Comparison of ENCODE assay signal across 10 cellular contexts in the genomic region with DNA sequence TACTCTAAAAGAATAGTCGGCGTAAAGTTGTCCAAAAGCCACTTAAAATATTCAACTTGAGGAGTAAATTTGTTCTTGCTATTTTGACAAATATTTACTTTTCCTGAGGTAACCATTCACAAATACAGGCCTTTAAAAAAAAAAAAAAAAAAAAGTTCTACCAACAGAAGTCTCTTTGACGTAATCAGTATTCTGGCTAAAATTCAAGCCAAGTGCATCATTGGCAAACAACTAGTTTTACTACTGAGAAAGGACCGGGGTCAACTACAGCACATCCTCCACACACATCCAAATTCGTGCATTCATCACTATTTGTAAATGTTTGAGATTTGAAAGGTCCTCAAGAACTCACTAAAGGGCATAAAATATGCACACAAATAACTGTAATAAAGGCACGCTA. TPM values are rescaled to one million over a fixed set of nuclear protein-coding genes. Genes with fewer than 3 reads are reported as not detected.
DNase-seq lines count a peak whose midpoint lies in the region; ATAC-seq, FAIRE-seq and TF ChIP-seq lines count a peak whose summit lies in the region.
"Had no signal": no experiment of that assay in that cellular context is flagged by ENCODE, and none has a peak within 500 bp of the region (broad histone marks: within the 10 kb centered on the region; RNA-seq: fewer than 3 reads in every experiment).

No MANE protein-coding gene starts in this region.

- no peak for TF ChIP-seq EP300 in SK-N-SH (IDR thresholded peaks at IDR 0.05; ENCODE audit: borderline replicate concordance in 1 of 2, low read depth in 1 of 2, low read length in 1 of 2)

- H3K4me1 Mint-ChIP-seq in astrocyte (ENCODE audit: low read depth, unreplicated experiment) (peaks cover 14% of the 10 kb centered on the region), immature natural killer cell (peaks cover 10 to 17% of the 10 kb centered on the region in 2 donors)

- peaks cover 13% of the 10 kb centered on the region for H3K27me3 Mint-ChIP-seq in astrocyte (ENCODE audit: low read depth, unreplicated experiment)
- peaks cover 2 to 6% (median 4%) of the 10 kb centered on the region in 3 donors for H3K27me3 Mint-ChIP-seq in immature natural killer cell (ENCODE audit: low read depth in 3 of 3)

- H3K36me3 Mint-ChIP-seq in astrocyte (ENCODE audit: low read depth, unreplicated experiment): peaks cover 3% of the 10 kb centered on the region
- H3K36me3 Mint-ChIP-seq in immature natural killer cell: peaks cover 0 to 4% (median 0%) of the 10 kb centered on the region in 3 donors

- FAIRE-seq in astrocyte (lab: Jason Lieb, UNC): no peak
- FAIRE-seq: A204.1 had no signal

- TF ChIP-seq RAD21 in SK-N-SH (IDR thresholded peaks at IDR 0.05; ENCODE audit: low read length): no peak

- H3K27ac ChIP-seq in SK-N-SH (ENCODE audit: low read depth in 2 of 2, low read length in 1 of 2) (no peak overlapping the region), astrocyte (ENCODE audit: low read depth, low read length) (no peak overlapping the region), smooth muscle cell (ENCODE audit: low read depth) (no peak overlapping the region)

- H3K27ac Mint-ChIP-seq in astrocyte (ENCODE audit: unreplicated experiment) (no peak overlapping the region), immature natural killer cell (no peak overlapping the region)

- CTCF ChIA-PET in SK-N-SH (lab: Yijun Ruan, JAX): interaction anchor here (0.8 to 5.2 kb wide), 7 partner anchors 12 to 421 kb away, joined by 3 to 29 read pairs (median 5); a partner anchor contains a TSS

- H2AFZ ChIP-seq in SK-N-SH (ENCODE audit: low read depth) (no peak overlapping the region), astrocyte (ENCODE audit: low read depth, low read length) (no peak overlapping the region), smooth muscle cell (ENCODE audit: low read depth) (no peak overlapping the region)

- POLR2A ChIA-PET in SK-N-SH (lab: Yijun Ruan, JAX): no interaction called here

- H3K36me3 ChIP-seq in SK-N-SH (replicated peaks in 1 of 2; ENCODE audit: control insufficient read depth in 1 of 2, insufficient read depth in 2 of 2, low read length in 1 of 2) (peaks cover 0 to 8% of the 10 kb centered on the region in 2 experiments), astrocyte (ENCODE audit: insufficient read depth, low read length) (no peaks in the 10 kb centered on the region), smooth muscle cell (ENCODE audit: low read depth) (no peaks in the 10 kb centered on the region)

- H3K4me3 Mint-ChIP-seq in astrocyte (ENCODE audit: unreplicated experiment): peak overlapping the region; percentile 94
- peak overlapping the region; percentile 53 to 75 (median 62) for H3K4me3 Mint-ChIP-seq in immature natural killer cell

- H3K9me2 ChIP-seq in SK-N-SH: no peaks in the 10 kb centered on the region

- no peak for DNase-seq in SK-N-SH
- peak; percentile 47 for DNase-seq in astrocyte (ENCODE audit: low read depth)
- DNase-seq in immature natural killer cell: no peak
- no peak for DNase-seq in smooth muscle cell (lab: John Stamatoyannopoulos, UW; ENCODE audit: unreplicated experiment)
- no peak for DNase-seq in NCI-H187 treated with DMSO at 0.1 percent for 48 hours (lab: John Stamatoyannopoulos, UW)
- no peak for DNase-seq in Kasumi-1 (lab: John Stamatoyannopoulos, UW)
- DNase-seq: NCI-H2029 treated with DMSO at 0.1 percent for 48 hours had no signal

- TF ChIP-seq CTCF in SK-N-SH (IDR thresholded peaks at IDR 0.05) (no peak), astrocyte (IDR thresholded peaks at IDR 0.05; ENCODE audit: insufficient read depth, low read depth, low read length) (no peak), smooth muscle cell (IDR thresholded peaks at IDR 0.05; ENCODE audit: borderline replicate concordance, insufficient read depth, poor library complexity, severe bottlenecking) (no peak)

- H3K4me1 ChIP-seq in SK-N-SH (ENCODE audit: control insufficient read depth in 1 of 2, insufficient read depth in 2 of 2, low read depth in 1 of 2, low read length in 1 of 2) (peaks cover 0 to 6% of the 10 kb centered on the region in 2 experiments; a peak in 1 of 4 replicates), astrocyte (ENCODE audit: insufficient read depth, low read length) (peaks cover 12% of the 10 kb centered on the region), smooth muscle cell (ENCODE audit: low read depth) (peaks cover 4% of the 10 kb centered on the region)

- H3K4me2 ChIP-seq in SK-N-SH: peak overlapping the region; percentile 97; the same call in 1 of the 2 replicates
- peak overlapping the region; percentile 89 for H3K4me2 ChIP-seq in astrocyte (ENCODE audit: low read length)
- peak overlapping the region; percentile 84 for H3K4me2 ChIP-seq in smooth muscle cell

- peaks cover 64% of the 10 kb centered on the region for H3K79me2 ChIP-seq in SK-N-SH (ENCODE audit: insufficient read depth)
- peaks cover 66% of the 10 kb centered on the region for H3K79me2 ChIP-seq in astrocyte (ENCODE audit: insufficient read depth, low read length)
- H3K79me2 ChIP-seq in smooth muscle cell (ENCODE audit: low read depth): peaks cover 64% of the 10 kb centered on the region

- no peaks in the 10 kb centered on the region for H3K9me3 ChIP-seq in SK-N-SH
- no peaks in the 10 kb centered on the region for H3K9me3 ChIP-seq in astrocyte (ENCODE audit: insufficient read depth, low read depth, low read length)
- H3K9me3 ChIP-seq in smooth muscle cell (replicated peaks; ENCODE audit: low read depth): no peaks in the 10 kb centered on the region

- H4K20me1 ChIP-seq in SK-N-SH (ENCODE audit: insufficient read depth) (peaks cover 46% of the 10 kb centered on the region), astrocyte (ENCODE audit: insufficient read depth, low read length) (peaks cover 63% of the 10 kb centered on the region), smooth muscle cell (ENCODE audit: low read depth) (peaks cover 63% of the 10 kb centered on the region)

- ATAC-seq in SK-N-SH treated with all-trans-retinoic acid at 6 μM for 48 hours (no peak), HG03521 (IDR thresholded peaks at IDR 0.05; ENCODE audit: unreplicated experiment) (no peak)

- H3F3A ChIP-seq in SK-N-SH (replicated peaks; ENCODE audit: insufficient read depth) (no peaks in the 10 kb centered on the region), smooth muscle cell (ENCODE audit: low read depth) (no peaks in the 10 kb centered on the region)

- H3K4me3 ChIP-seq in SK-N-SH (ENCODE audit: low read depth in 2 of 2, low read length in 1 of 2): no peak overlapping the region
- no peak overlapping the region for H3K4me3 ChIP-seq in astrocyte (ENCODE audit: insufficient read depth, low read depth, low read length)
- peak overlapping the region; percentile 75 for H3K4me3 ChIP-seq in smooth muscle cell

- WGBS in SK-N-SH (ENCODE audit: low lambda C conversion rate): 92% methylated on average over 6 of the region's 6 CpGs
- 90% methylated on average over 6 of the region's 6 CpGs for WGBS in smooth muscle cell (ENCODE audit: low lambda C conversion rate)

- H3K9ac ChIP-seq in SK-N-SH (no peak overlapping the region), astrocyte (ENCODE audit: low read length) (no peak overlapping the region), smooth muscle cell (ENCODE audit: low read depth) (no peak overlapping the region)

- H3K9me3 Mint-ChIP-seq in astrocyte (ENCODE audit: unreplicated experiment): peaks cover 2% of the 10 kb centered on the region
- H3K9me3 Mint-ChIP-seq in immature natural killer cell: no peaks in the 10 kb centered on the region

- H3K27me3 ChIP-seq in SK-N-SH (ENCODE audit: insufficient read depth) (peaks cover 3% of the 10 kb centered on the region; the same call in 1 of the 2 replicates), astrocyte (ENCODE audit: insufficient read depth, low read length) (peaks cover 6% of the 10 kb centered on the region), smooth muscle cell (ENCODE audit: low read depth) (no peaks in the 10 kb centered on the region)

TF ChIP-seq in SK-N-SH, 30 proteins besides CTCF, POLR2A, EP300 and RAD21 (continues in another document):
- TF ChIP-seq CHD2 (IDR thresholded peaks at IDR 0.05; ENCODE audit: low read length, partially characterized antibody) (no peak), NFIC (IDR thresholded peaks at IDR 0.05; ENCODE audit: borderline replicate concordance) (no peak), TAF1 (IDR thresholded peaks at IDR 0.05; ENCODE audit: borderline replicate concordance, low read depth, low read length) (no peak), FOSL2 (IDR thresholded peaks at IDR 0.05; ENCODE audit: borderline replicate concordance, low read depth) (no peak), GATA2 (CRISPR knock-in tag; IDR thresholded peaks at IDR 0.05) (no peak), RFX5 (IDR thresholded peaks at IDR 0.05; ENCODE audit: low read length) (no peak)

TF ChIP-seq in SK-N-SH treated with all-trans-retinoic acid at 6 μM for 48 hours, 23 proteins besides CTCF, POLR2A, EP300 and RAD21 (continues in another document):
- TF ChIP-seq TOX (CRISPR knock-in tag; IDR thresholded peaks at IDR 0.05; ENCODE audit: borderline replicate concordance): no peak

RNA-seq across cellular contexts. Expression of a gene that starts 2.0 kb away (rescaled TPM):
- polyA plus RNA-seq in SK-N-SH (2012; rRNA removed) (65.7 and 97.6 TPM in 2 replicates), immature natural killer cell (100 to 1,000 TPM in 1 of 3 donors, 10 to 100 TPM in 2; 69.0 to 146 (median 74.0) TPM), smooth muscle cell (125 and 160 TPM in 2 replicates)
- 94.1 and 99.2 TPM in 2 replicates for polyA plus RNA-seq in SK-N-SH (2012; cell fraction: cytosol; rRNA removed)
- 28.6 and 65.4 TPM in 2 replicates for polyA plus RNA-seq in SK-N-SH (2012; cell fraction: nucleus; rRNA removed)
- total RNA-seq in astrocyte (119 and 120 TPM in 2 replicates), smooth muscle cell (107 and 174 TPM in 2 replicates)

RNA-seq across cellular contexts. Expression of a gene that starts 33.1 kb away (rescaled TPM):
- not detected in 2 replicates for polyA plus RNA-seq in SK-N-SH (2012; rRNA removed)
- polyA plus RNA-seq in SK-N-SH (2012; cell fraction: cytosol; rRNA removed): not detected in 2 replicates
- not detected in 2 replicates for polyA plus RNA-seq in SK-N-SH (2012; cell fraction: nucleus; rRNA removed)
- 0.07 TPM in 1 of 2 replicates, not detected in the other for total RNA-seq in astrocyte
- not detected for polyA plus RNA-seq in immature natural killer cell
- total RNA-seq in smooth muscle cell: 0.18 TPM in 1 of 2 replicates, not detected in the other
- not detected in 2 replicates for polyA plus RNA-seq in smooth muscle cell

RNA-seq across cellular contexts. Expression of a gene that starts 44.9 kb away (rescaled TPM):
- polyA plus RNA-seq in SK-N-SH (2012; rRNA removed) (29.8 and 35.3 TPM in 2 replicates), immature natural killer cell (10 to 100 TPM; 10.1 to 15.3 (median 14.2) TPM), smooth muscle cell (11.3 and 14.0 TPM in 2 replicates)
- polyA plus RNA-seq in SK-N-SH (2012; cell fraction: cytosol; rRNA removed): 20.3 and 23.7 TPM in 2 replicates
- polyA plus RNA-seq in SK-N-SH (2012; cell fraction: nucleus; rRNA removed): 35.0 and 36.8 TPM in 2 replicates
- total RNA-seq in astrocyte (6.9 and 9.7 TPM in 2 replicates), smooth muscle cell (7.6 and 9.7 TPM in 2 replicates)
